ENCODE assay signal across 21 cellular contexts in genomic region chr13:48715977-48716376, GRCh38.
"Had no signal": no experiment of that assay in that cellular context is flagged by ENCODE, and none has a peak within 500 bp of the region (broad histone marks: within the 10 kb centered on the region; RNA-seq: fewer than 3 reads in every experiment).

No MANE protein-coding gene starts in this region.

- H3K4me1 ChIP-seq: gastroesophageal sphincter, prostate gland, right atrium auricular region, thyroid gland had no signal

- H3K4me3 ChIP-seq: dorsolateral prefrontal cortex, gastroesophageal sphincter, mucosa of descending colon, prostate gland, right atrium auricular region, thyroid gland had no signal

- DNase-seq: activated CD4-positive, alpha-beta T cell treated with anti-CD3 and anti-CD28 coated beads, Interleukin-2, amount 10 ng/mL, durations not matched to agents 24 days and 14 days; activated CD4-positive, CD25-positive, alpha-beta regulatory T cell; activated CD8-positive, alpha-beta T cell treated with anti-CD3 and anti-CD28 coated beads for 36 hours; activated naive CD4-positive, alpha-beta T cell; activated naive CD8-positive, alpha-beta T cell treated with anti-CD3 and anti-CD28 coated beads for 36 hours; activated T-cell treated with anti-CD3 and anti-CD28 coated beads, Interleukin-2, amount 50 U/mL, for 1 hour; amniotic stem cell; dorsolateral prefrontal cortex; endodermal cell; erythroblast; immature natural killer cell; mucosa of descending colon; naive B cell; stimulated activated CD4-positive, alpha-beta T cell treated with anti-CD3 and anti-CD28 coated beads, Interleukin-12 subunit alpha, Interleukin-12 subunit beta, amount 100 ng/mL, for 4 hours; stimulated activated CD4-positive, alpha-beta T cell treated with anti-CD3 and anti-CD28 coated beads, Interleukin-1b, Interleukin-23, amount 100 ng/mL, for 48 hours; stimulated activated naive CD4-positive, alpha-beta T cell treated with Interleukin-2 at 50 U/mL for 16 hours; thyroid gland had no signal

- ATAC-seq: activated CD8-positive, alpha-beta T cell treated with anti-CD3 and anti-CD28 coated beads for 36 hours; activated T-helper 17 cell treated with anti-CD3 and anti-CD28 coated beads, Interleukin-2, amount 50 U/mL, for 72 hours; gastroesophageal sphincter; mucosa of descending colon had no signal

- H3K36me3 ChIP-seq: gastroesophageal sphincter, prostate gland, right atrium auricular region, thyroid gland had no signal

- H3K27me3 ChIP-seq: dorsolateral prefrontal cortex, gastroesophageal sphincter, right atrium auricular region, thyroid gland had no signal

- H3K9me3 ChIP-seq: prostate gland, thyroid gland had no signal

- H3K27ac ChIP-seq: dorsolateral prefrontal cortex, gastroesophageal sphincter, prostate gland, right atrium auricular region, thyroid gland had no signal
